8 cellular contexts compared by ENCODE assay signal in genomic region chr12:52327086-52327829, GRCh38. TPM values are rescaled to one million over a fixed set of nuclear protein-coding genes. Genes with fewer than 3 reads are reported as not detected.
DNase-seq lines count a peak whose midpoint lies in the region; ATAC-seq, FAIRE-seq and TF ChIP-seq lines count a peak whose summit lies in the region.

No MANE protein-coding gene starts in this region.

- 27 to 28% methylated on average over 10 of the region's 10 CpGs for whole genome bisulfite sequencing in GM23248 (ENCODE audit: low coverage in 1 of 2, low lambda C conversion rate in 2 of 2, missing lambda C conversion rate in 2 of 2), 2 experiments
- no CpG with 5 or more reads among the region's 10 CpGs for WGBS in neuronal stem cell (ENCODE audit: extremely low coverage in 2 of 2, insufficient read length in 2 of 2, insufficient replicate concordance in 1 of 2), 2 donors
- WGBS in suprapubic skin: 44% methylated on average over 9 of the region's 10 CpGs

- no peak overlapping the region for H3K14ac ChIP-seq in neuronal stem cell (ENCODE audit: low read length)

- no peak overlapping the region for H2AK5ac ChIP-seq in neuronal stem cell (ENCODE audit: low read depth, low read length)

- H2BK12ac ChIP-seq in neuronal stem cell (ENCODE audit: low read length): no peak overlapping the region

- H3K79me1 ChIP-seq in neuronal stem cell (ENCODE audit: low read depth, low read length): no peaks in the 10 kb centered on the region

- no peak overlapping the region for H2BK120ac ChIP-seq in neuronal stem cell (ENCODE audit: low read depth, low read length)

- H3K9ac ChIP-seq in GM23248: no peak overlapping the region
- no peak overlapping the region for H3K9ac ChIP-seq in neuronal stem cell (ENCODE audit: low read depth, low read length, poor library complexity)

- DNase-seq in GM23248 (peak; percentile 94), LHCN-M2 (ENCODE audit: low read depth) (peak; percentile 89), RCC 7860 (ENCODE audit: low spot score) (peak; percentile 91), fibroblast of the aortic adventitia (ENCODE audit: low read depth) (peak; percentile 93), neuronal stem cell (ENCODE audit: low spot score) (peak; percentile 46), suprapubic skin (ENCODE audit: low spot score in 2 of 2) (peak in 1 of 2 donors; percentile 85)
- peak; percentile 73 to 83 for DNase-seq in activated T-cell treated with anti-CD3 and anti-CD28 coated beads, Interleukin-2, amount 50 U/mL, for 72 hours

- H3K27me3 Mint-ChIP-seq in activated T-cell treated with anti-CD3 and anti-CD28 coated beads, Interleukin-2, amount 50 U/mL, for 72 hours (ENCODE audit: low read depth): peaks cover 51% of the 10 kb centered on the region

- H3K27ac Mint-ChIP-seq in activated T-cell treated with anti-CD3 and anti-CD28 coated beads, Interleukin-2, amount 50 U/mL, for 72 hours: no peak overlapping the region

- H4K20me1 ChIP-seq in DOHH2 (ENCODE audit: control insufficient read depth, insufficient read depth, low read depth, low read length): no peaks in the 10 kb centered on the region
- H4K20me1 ChIP-seq in GM23248 (ENCODE audit: insufficient read depth): no peaks in the 10 kb centered on the region

- H3F3A ChIP-seq in DOHH2 (ENCODE audit: control insufficient read depth, insufficient read depth) (no peaks in the 10 kb centered on the region), GM23248 (ENCODE audit: insufficient read depth) (no peaks in the 10 kb centered on the region)

- no peak overlapping the region for H3K23ac ChIP-seq in neuronal stem cell (ENCODE audit: low read depth, low read length, poor library complexity)

- H3K9me3 Mint-ChIP-seq in activated T-cell treated with anti-CD3 and anti-CD28 coated beads, Interleukin-2, amount 50 U/mL, for 72 hours: no peaks in the 10 kb centered on the region

- peaks cover 20% of the 10 kb centered on the region for H3K4me1 Mint-ChIP-seq in activated T-cell treated with anti-CD3 and anti-CD28 coated beads, Interleukin-2, amount 50 U/mL, for 72 hours (ENCODE audit: low read depth)

- H3K4me3 ChIP-seq in DOHH2 (ENCODE audit: low read length): no peak overlapping the region
- no peak overlapping the region for H3K4me3 ChIP-seq in GM23248
- no peak overlapping the region for H3K4me3 ChIP-seq in fibroblast of the aortic adventitia (ENCODE audit: low read depth, low read length)
- H3K4me3 ChIP-seq in neuronal stem cell (ENCODE audit: low read length in 2 of 2): no peak overlapping the region
- H3K4me3 ChIP-seq in suprapubic skin: no peak overlapping the region

- H3K27me3 ChIP-seq in DOHH2 (ENCODE audit: control insufficient read depth, low read length): peaks cover 25% of the 10 kb centered on the region; the same call in 1 of the 2 replicates
- H3K27me3 ChIP-seq in GM23248 (replicated peaks; ENCODE audit: insufficient read depth): peaks cover 8% of the 10 kb centered on the region
- H3K27me3 ChIP-seq in neuronal stem cell (ENCODE audit: control insufficient read depth in 3 of 3, insufficient read depth in 3 of 3, low read depth in 1 of 3, low read length in 3 of 3): peaks cover 0 to 7% (median 0%) of the 10 kb centered on the region in 3 experiments
- peaks cover 2% of the 10 kb centered on the region for H3K27me3 ChIP-seq in suprapubic skin

- no peaks in the 10 kb centered on the region for H3K36me3 Mint-ChIP-seq in activated T-cell treated with anti-CD3 and anti-CD28 coated beads, Interleukin-2, amount 50 U/mL, for 72 hours (ENCODE audit: insufficient read depth in 2 of 2)

- H4K91ac ChIP-seq in neuronal stem cell (ENCODE audit: low read depth, low read length, poor library complexity): no peak overlapping the region

- no peak overlapping the region for H2BK5ac ChIP-seq in neuronal stem cell (ENCODE audit: low read length)

- H3K4me1 ChIP-seq in DOHH2 (ENCODE audit: control insufficient read depth, low read length) (no peaks in the 10 kb centered on the region), GM23248 (ENCODE audit: insufficient read depth) (no peaks in the 10 kb centered on the region), neuronal stem cell (ENCODE audit: control insufficient read depth in 2 of 2, insufficient read depth in 1 of 2, low read depth in 1 of 2, low read length in 2 of 2) (peaks cover 0 to 2% of the 10 kb centered on the region in 2 donors), suprapubic skin (peaks cover 6% of the 10 kb centered on the region)

- H2BK15ac ChIP-seq in neuronal stem cell (ENCODE audit: low read length): no peak overlapping the region

- no peaks in the 10 kb centered on the region for H3K9me2 ChIP-seq in DOHH2 (replicated peaks; ENCODE audit: control insufficient read depth, low read length)
- H3K9me2 ChIP-seq in GM23248 (ENCODE audit: insufficient read depth): no peaks in the 10 kb centered on the region

- peak overlapping the region in 1 of 2 donors; percentile 14 for H3K4me3 Mint-ChIP-seq in activated T-cell treated with anti-CD3 and anti-CD28 coated beads, Interleukin-2, amount 50 U/mL, for 72 hours

- no peak overlapping the region for H3K4ac ChIP-seq in neuronal stem cell (ENCODE audit: low read length)

- H3K36me3 ChIP-seq in DOHH2 (ENCODE audit: control insufficient read depth, low read length) (no peaks in the 10 kb centered on the region), GM23248 (ENCODE audit: low read depth) (no peaks in the 10 kb centered on the region), neuronal stem cell (replicated peaks in 1 of 2; ENCODE audit: control insufficient read depth in 2 of 2, insufficient read depth in 2 of 2, low read length in 2 of 2) (no peaks in the 10 kb centered on the region), suprapubic skin (no peaks in the 10 kb centered on the region)

- H3K4me2 ChIP-seq in DOHH2 (ENCODE audit: low read length): no peak overlapping the region
- no peak overlapping the region for H3K4me2 ChIP-seq in GM23248 (ENCODE audit: unreplicated experiment)
- no peak overlapping the region for H3K4me2 ChIP-seq in neuronal stem cell (ENCODE audit: insufficient read depth, low read length, poor library complexity, severe bottlenecking)

- H4K8ac ChIP-seq in neuronal stem cell (ENCODE audit: low read depth, low read length): no peak overlapping the region

- no peaks in the 10 kb centered on the region for H3K9me3 ChIP-seq in DOHH2 (ENCODE audit: control insufficient read depth, insufficient read depth, low read length)
- no peaks in the 10 kb centered on the region for H3K9me3 ChIP-seq in GM23248 (ENCODE audit: low read depth)
- H3K9me3 ChIP-seq in neuronal stem cell (replicated peaks in 1 of 2; ENCODE audit: control insufficient read depth in 2 of 2, insufficient read depth in 1 of 2, low read depth in 1 of 2, low read length in 2 of 2): no peaks in the 10 kb centered on the region
- H3K9me3 ChIP-seq in suprapubic skin: no peaks in the 10 kb centered on the region

- in situ Hi-C loops in GM23248 (cut with MboI): no loop called here

- H3K79me2 ChIP-seq in DOHH2 (ENCODE audit: control insufficient read depth, low read length) (no peaks in the 10 kb centered on the region), GM23248 (ENCODE audit: insufficient read depth) (no peaks in the 10 kb centered on the region)

- TF ChIP-seq POLR2A in suprapubic skin (IDR thresholded peaks at IDR 0.05): no peak

- no peak overlapping the region for H3K27ac ChIP-seq in DOHH2 (ENCODE audit: low read depth, low read length)
- H3K27ac ChIP-seq in GM23248: no peak overlapping the region
- no peak overlapping the region for H3K27ac ChIP-seq in neuronal stem cell (replicated peaks; ENCODE audit: low read length)
- no peak overlapping the region for H3K27ac ChIP-seq in suprapubic skin

- TF ChIP-seq EP300 in suprapubic skin (IDR thresholded peaks at IDR 0.05): no peak

- peak; percentile 88 for FAIRE-seq in RCC 7860 (lab: Jason Lieb, UNC)

- peak; percentile 98 for ATAC-seq in activated T-cell treated with anti-CD3 and anti-CD28 coated beads, Interleukin-2, amount 50 U/mL, for 72 hours (replicated peaks in 1 of 2)

- no peak overlapping the region for H3K18ac ChIP-seq in neuronal stem cell (ENCODE audit: low read length)

- H2AFZ ChIP-seq in GM23248: no peak overlapping the region
- H2AFZ ChIP-seq in neuronal stem cell (ENCODE audit: low read length): no peak overlapping the region

- peak; percentile 85 for TF ChIP-seq CTCF in DOHH2 (IDR thresholded peaks at IDR 0.05; ENCODE audit: low read depth, low read length, poor library complexity, severe bottlenecking)
- TF ChIP-seq CTCF in fibroblast of the aortic adventitia (IDR thresholded peaks at IDR 0.05; ENCODE audit: insufficient read depth, low read length): peak; percentile 87
- peak; percentile 67 to 81 for TF ChIP-seq CTCF in suprapubic skin (IDR thresholded peaks at IDR 0.05)

RNA-seq across cellular contexts. Expression of gene KRT83, which starts 6.1 kb away (rescaled TPM):
- total RNA-seq in GM23248 (2014; rRNA removed; shearing (Covaris generic)): not detected in 2 replicates
- polyA plus RNA-seq in GM23248 (2016; fragmentation: Nextera tagmentation; extraction: Ambion mirVana): not detected in 2 replicates
- total RNA-seq in LHCN-M2 (2014; rRNA removed) (not detected in 2 replicates), fibroblast of the aortic adventitia (ENCODE audit: low replicate concordance) (not detected in 2 replicates), suprapubic skin (10 to 100 TPM in 3 of 4 donors, not detected in 1; 10.3 to 97.1 (median 33.9) TPM)
- polyA plus RNA-seq in LHCN-M2 (2012): 0.02 TPM
- not detected for total RNA-seq in activated T-cell treated with anti-CD3 and anti-CD28 coated beads, Interleukin-2, amount 50 U/mL, for 72 hours
- not detected for polyA plus RNA-seq in neuronal stem cell (2013, experiment 1 of 2)
- not detected for polyA plus RNA-seq in neuronal stem cell (2013, experiment 2 of 2)

RNA-seq across cellular contexts. Expression of gene KRT81, which starts 35.9 kb away (rescaled TPM):
- 0.11 TPM in 1 of 2 replicates, not detected in the other for total RNA-seq in GM23248 (2014; rRNA removed; shearing (Covaris generic))
- 0.34 and 0.95 TPM in 2 replicates for polyA plus RNA-seq in GM23248 (2016; fragmentation: Nextera tagmentation; extraction: Ambion mirVana)
- total RNA-seq in LHCN-M2 (2014; rRNA removed) (0.11 and 1.2 TPM in 2 replicates), fibroblast of the aortic adventitia (ENCODE audit: low replicate concordance) (not detected in 2 replicates), suprapubic skin (100 to 1,000 TPM in 1 of 4 donors, 10 to 100 TPM in 2, under 1 TPM in 1; 0.72 to 346 (median 21.0) TPM)
- polyA plus RNA-seq in LHCN-M2 (2012): 1.6 TPM
- not detected for total RNA-seq in activated T-cell treated with anti-CD3 and anti-CD28 coated beads, Interleukin-2, amount 50 U/mL, for 72 hours
- 0.03 TPM for polyA plus RNA-seq in neuronal stem cell (2013, experiment 1 of 2)
- not detected for polyA plus RNA-seq in neuronal stem cell (2013, experiment 2 of 2)

RNA-seq across cellular contexts. Expression of gene KRT85, which starts 40.0 kb away (rescaled TPM):
- total RNA-seq in GM23248 (2014; rRNA removed; shearing (Covaris generic)): not detected in 2 replicates
- not detected in 2 replicates for polyA plus RNA-seq in GM23248 (2016; fragmentation: Nextera tagmentation; extraction: Ambion mirVana)
- not detected in 2 replicates for total RNA-seq in LHCN-M2 (2014; rRNA removed)
- not detected for polyA plus RNA-seq in LHCN-M2 (2012)
- not detected for total RNA-seq in activated T-cell treated with anti-CD3 and anti-CD28 coated beads, Interleukin-2, amount 50 U/mL, for 72 hours
- not detected in 2 replicates for total RNA-seq in fibroblast of the aortic adventitia (ENCODE audit: low replicate concordance)
- polyA plus RNA-seq in neuronal stem cell (2013, experiment 1 of 2): not detected
- polyA plus RNA-seq in neuronal stem cell (2013, experiment 2 of 2): not detected
- 100 to 1,000 TPM in 2 of 4 donors, 10 to 100 TPM in 1, 1 to 10 TPM in 1; 4.2 to 766 (median 96.1) TPM for total RNA-seq in suprapubic skin

RNA-seq across cellular contexts. Expression of gene KRT86, which starts 52.8 kb away (rescaled TPM):
- total RNA-seq in GM23248 (2014; rRNA removed; shearing (Covaris generic)): 0.11 TPM in 1 of 2 replicates, not detected in the other
- polyA plus RNA-seq in GM23248 (2016; fragmentation: Nextera tagmentation; extraction: Ambion mirVana): 0.16 and 0.27 TPM in 2 replicates
- 0.06 TPM in 1 of 2 replicates, not detected in the other for total RNA-seq in LHCN-M2 (2014; rRNA removed)
- 0.33 TPM for polyA plus RNA-seq in LHCN-M2 (2012)
- under 1 TPM; 0.82 to 1.00 TPM for total RNA-seq in activated T-cell treated with anti-CD3 and anti-CD28 coated beads, Interleukin-2, amount 50 U/mL, for 72 hours
- not detected in 2 replicates for total RNA-seq in fibroblast of the aortic adventitia (ENCODE audit: low replicate concordance)
- polyA plus RNA-seq in neuronal stem cell (2013, experiment 1 of 2): 0.06 TPM
- polyA plus RNA-seq in neuronal stem cell (2013, experiment 2 of 2): 0.08 TPM
- total RNA-seq in suprapubic skin: 100 to 1,000 TPM in 1 of 4 donors, 10 to 100 TPM in 2, 1 to 10 TPM in 1; 1.0 to 289 (median 37.0) TPM

RNA-seq across cellular contexts. Expression of gene KRT84, which starts 58.2 kb away (rescaled TPM):
- total RNA-seq in GM23248 (2014; rRNA removed; shearing (Covaris generic)): not detected in 2 replicates
- polyA plus RNA-seq in GM23248 (2016; fragmentation: Nextera tagmentation; extraction: Ambion mirVana): not detected in 2 replicates
- not detected in 2 replicates for total RNA-seq in LHCN-M2 (2014; rRNA removed)
- not detected for polyA plus RNA-seq in LHCN-M2 (2012)
- total RNA-seq in activated T-cell treated with anti-CD3 and anti-CD28 coated beads, Interleukin-2, amount 50 U/mL, for 72 hours: not detected
- total RNA-seq in fibroblast of the aortic adventitia (ENCODE audit: low replicate concordance): not detected in 2 replicates
- not detected for polyA plus RNA-seq in neuronal stem cell (2013, experiment 1 of 2)
- polyA plus RNA-seq in neuronal stem cell (2013, experiment 2 of 2): not detected
- 1 to 10 TPM in 1 of 4 donors, under 1 TPM in 2, not detected in 1; 0.49 to 2.1 (median 0.65) TPM for total RNA-seq in suprapubic skin
